In the genomic region with DNA sequence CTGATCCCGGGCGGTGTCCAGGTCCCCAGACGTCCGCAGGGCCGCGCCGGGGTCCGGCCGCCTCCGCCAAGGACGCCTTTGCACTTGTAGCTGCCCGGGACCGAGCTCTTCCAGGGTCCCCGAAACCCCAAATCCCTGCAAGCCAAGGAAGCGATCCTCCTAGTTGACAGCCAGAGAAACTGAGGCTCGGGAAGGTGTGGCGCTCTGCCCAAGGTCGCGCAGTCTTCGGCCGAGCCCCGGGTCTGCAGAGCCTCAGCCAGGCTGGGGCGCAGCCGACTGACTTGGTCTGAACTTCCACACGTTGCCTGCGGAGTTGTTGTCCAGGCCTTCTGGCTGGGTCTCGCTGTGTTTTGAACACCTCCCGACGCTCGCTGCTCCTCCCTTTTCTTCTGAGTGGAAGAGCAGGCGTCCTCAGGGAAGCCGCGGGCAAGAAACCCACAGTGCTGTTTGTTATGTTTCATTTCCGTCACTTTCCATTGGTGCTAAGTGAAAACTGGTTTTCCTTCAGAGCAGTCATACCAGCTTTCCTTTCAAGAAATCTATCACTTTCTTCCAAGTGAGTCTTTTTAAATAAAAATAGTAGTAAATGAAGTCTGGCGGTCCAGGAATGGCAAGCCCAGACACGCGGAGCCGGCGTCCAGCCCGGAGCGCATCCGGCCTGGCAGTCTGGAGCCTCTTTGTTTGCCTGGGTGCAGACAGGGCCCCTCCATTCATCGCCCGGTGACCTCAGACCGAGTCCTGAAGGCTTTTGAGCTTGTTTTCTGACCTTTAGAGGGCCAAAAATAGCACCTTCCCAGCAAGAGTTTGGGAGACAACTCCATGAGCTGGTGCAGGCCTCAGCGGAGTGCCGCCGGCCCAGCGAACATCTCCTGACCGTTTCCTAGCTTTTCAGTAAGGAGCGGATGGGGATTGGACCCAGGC, we compare ENCODE assay signal across 1 cellular context.
TF ChIP-seq lines count a peak whose summit lies in the region.

No MANE protein-coding gene starts in this region.

TF ChIP-seq in SK-N-SH, 30 proteins besides CTCF, POLR2A, EP300 and RAD21 (continued from another document):
- TF ChIP-seq MXI1 (IDR thresholded peaks at IDR 0.05; ENCODE audit: low read depth, low read length) (peak; percentile 67; the same call in 1 of the 2 replicates), SIN3A (IDR thresholded peaks at IDR 0.05; ENCODE audit: borderline replicate concordance, low read depth, low read length) (0 out of 2 replicates have a peak, but pooled peaks have one; percentile 16)
